9 cellular contexts compared by ENCODE assay signal in genomic region chr9:129023036-129023907, GRCh38. TPM values are rescaled to one million over a fixed set of nuclear protein-coding genes. Genes with fewer than 3 reads are reported as not detected.
DNase-seq lines count a peak whose midpoint lies in the region; ATAC-seq and TF ChIP-seq lines count a peak whose summit lies in the region.
"Had no signal": no experiment of that assay in that cellular context is flagged by ENCODE, and none has a peak within 500 bp of the region (broad histone marks: within the 10 kb centered on the region; RNA-seq: fewer than 3 reads in every experiment).

No MANE protein-coding gene starts in this region.

- H3K4me3 ChIP-seq in adrenal gland (no peak overlapping the region), iPS-20b (ENCODE audit: low read length) (no peak overlapping the region), vagina (no peak overlapping the region)

- no peaks in the 10 kb centered on the region for H3K9me3 Mint-ChIP-seq in activated T-cell treated with anti-CD3 and anti-CD28 coated beads, Interleukin-2, amount 50 U/mL, for 24 hours
- no peaks in the 10 kb centered on the region for H3K9me3 Mint-ChIP-seq in activated T-cell treated with anti-CD3 and anti-CD28 coated beads, Interleukin-2, amount 50 U/mL, for 72 hours
- H3K9me3 Mint-ChIP-seq: central memory CD8-positive, alpha-beta T cell had no signal

- H3K27ac Mint-ChIP-seq in activated T-cell treated with anti-CD3 and anti-CD28 coated beads, Interleukin-2, amount 50 U/mL, for 24 hours = peak overlapping the region; percentile 68
- no peak overlapping the region for H3K27ac Mint-ChIP-seq in activated T-cell treated with anti-CD3 and anti-CD28 coated beads, Interleukin-2, amount 50 U/mL, for 72 hours

- H3K4me3 Mint-ChIP-seq in activated T-cell treated with anti-CD3 and anti-CD28 coated beads, Interleukin-2, amount 50 U/mL, for 24 hours = no peak overlapping the region
- no peak overlapping the region for H3K4me3 Mint-ChIP-seq in activated T-cell treated with anti-CD3 and anti-CD28 coated beads, Interleukin-2, amount 50 U/mL, for 72 hours
- H3K4me3 Mint-ChIP-seq: central memory CD8-positive, alpha-beta T cell had no signal

- H3K36me3 Mint-ChIP-seq in activated T-cell treated with anti-CD3 and anti-CD28 coated beads, Interleukin-2, amount 50 U/mL, for 24 hours (ENCODE audit: low read depth) = peaks cover 28% of the 10 kb centered on the region
- peaks cover 0 to 1% of the 10 kb centered on the region in 2 donors for H3K36me3 Mint-ChIP-seq in activated T-cell treated with anti-CD3 and anti-CD28 coated beads, Interleukin-2, amount 50 U/mL, for 72 hours (ENCODE audit: insufficient read depth in 2 of 2)

- peak overlapping the region in 3 of 5 donors; percentile 62 to 78 (median 72) for H3K27ac ChIP-seq in adrenal gland
- H3K27ac ChIP-seq in iPS-20b (ENCODE audit: low read length) = no peak overlapping the region
- peak overlapping the region; percentile 70 for H3K27ac ChIP-seq in vagina

- H3K36me3 ChIP-seq in adrenal gland (replicated peaks in 1 of 2) = peaks cover 0 to 4% of the 10 kb centered on the region in 2 donors
- H3K36me3 ChIP-seq in iPS-20b (ENCODE audit: insufficient read depth, low read depth, low read length) = peaks cover 6% of the 10 kb centered on the region; the same call in 1 of the 2 replicates
- peaks cover 0 to 4% of the 10 kb centered on the region in 2 donors for H3K36me3 ChIP-seq in vagina

- peak in 1 of 2 donors; percentile 47 for TF ChIP-seq POLR2A in adrenal gland (IDR thresholded peaks at IDR 0.05)
- no peak for TF ChIP-seq POLR2A in vagina (IDR thresholded peaks at IDR 0.05)

- H3K27me3 ChIP-seq in adrenal gland (no peaks in the 10 kb centered on the region), iPS-20b (ENCODE audit: insufficient read depth, low read length) (no peaks in the 10 kb centered on the region), vagina (no peaks in the 10 kb centered on the region)

- 0 out of 2 replicates have a peak overlapping the region, but pooled peaks have one; percentile 32 for H3K9ac ChIP-seq in iPS-20b (ENCODE audit: low read depth, low read length)

- H3K9me3 ChIP-seq in adrenal gland (replicated peaks in 1 of 3) (no peaks in the 10 kb centered on the region), iPS-20b (ENCODE audit: insufficient read depth, low read depth, low read length) (no peaks in the 10 kb centered on the region), vagina (no peaks in the 10 kb centered on the region)

- H3K4me1 Mint-ChIP-seq in activated T-cell treated with anti-CD3 and anti-CD28 coated beads, Interleukin-2, amount 50 U/mL, for 24 hours (ENCODE audit: low read depth) = peaks cover 32% of the 10 kb centered on the region
- peaks cover 23% of the 10 kb centered on the region for H3K4me1 Mint-ChIP-seq in activated T-cell treated with anti-CD3 and anti-CD28 coated beads, Interleukin-2, amount 50 U/mL, for 72 hours (ENCODE audit: low read depth)

- intact Hi-C loops in adrenal gland (cut with DNase I) (no loop called here), vagina (cut with DNase I) (no loop called here)

- DNase-seq in activated T-cell treated with anti-CD3 and anti-CD28 coated beads, Interleukin-2, amount 50 U/mL, for 24 hours = no peak
- DNase-seq in activated T-cell treated with anti-CD3 and anti-CD28 coated beads, Interleukin-2, amount 50 U/mL, for 72 hours = no peak
- DNase-seq in adrenal gland (peak; percentile 82 to 93 (median 89)), vagina (ENCODE audit: extremely low spot score in 2 of 2) (peak in 1 of 2 donors; percentile 86), GF-D8 (lab: John Stamatoyannopoulos, UW) (no peak), GOT3 (lab: John Stamatoyannopoulos, UW) (no peak)
- no peak for DNase-seq in stimulated activated CD4-positive, alpha-beta T cell treated with anti-CD3 and anti-CD28 coated beads, Interleukin-2, amount 100 ng/mL, for 24 hours

- TF ChIP-seq CTCF in adrenal gland (IDR thresholded peaks at IDR 0.05) (no peak), vagina (IDR thresholded peaks at IDR 0.05) (no peak)

- peaks cover 24 to 38% of the 10 kb centered on the region in 2 donors for H3K4me1 ChIP-seq in adrenal gland (replicated peaks in 1 of 2)
- no peaks in the 10 kb centered on the region; the same call in 1 of the 2 replicates for H3K4me1 ChIP-seq in iPS-20b (ENCODE audit: insufficient read depth, low read length)
- H3K4me1 ChIP-seq in vagina = peaks cover 48% of the 10 kb centered on the region

- WGBS in adrenal gland, 4 donors = 62 to 68% (median 63%) methylated on average over 12 to 16 of the region's 16 CpGs

- ATAC-seq in activated T-cell treated with anti-CD3 and anti-CD28 coated beads, Interleukin-2, amount 50 U/mL, for 72 hours (replicated peaks in 1 of 2) = no peak

- no peaks in the 10 kb centered on the region for H3K27me3 Mint-ChIP-seq in activated T-cell treated with anti-CD3 and anti-CD28 coated beads, Interleukin-2, amount 50 U/mL, for 24 hours
- H3K27me3 Mint-ChIP-seq in activated T-cell treated with anti-CD3 and anti-CD28 coated beads, Interleukin-2, amount 50 U/mL, for 72 hours (ENCODE audit: low read depth) = no peaks in the 10 kb centered on the region
- H3K27me3 Mint-ChIP-seq: central memory CD8-positive, alpha-beta T cell had no signal

RNA-seq across cellular contexts. Expression of gene SH3GLB2, which starts 4.9 kb away (rescaled TPM):
- 10 to 100 TPM; 41.3 to 41.8 TPM for total RNA-seq in activated T-cell treated with anti-CD3 and anti-CD28 coated beads, Interleukin-2, amount 50 U/mL, for 72 hours
- total RNA-seq in adrenal gland (100 to 1,000 TPM in 4 of 8 donors, 10 to 100 TPM in 4; 50.3 to 153 (median 112) TPM), vagina (86.2 TPM)
- 100 to 1,000 TPM in 2 of 3 donors, 10 to 100 TPM in 1; 26.1 to 301 (median 214) TPM for polyA plus RNA-seq in adrenal gland

RNA-seq across cellular contexts. Expression of gene MIGA2, which starts 13.2 kb away (rescaled TPM):
- 10 to 100 TPM; 38.5 to 41.5 TPM for total RNA-seq in activated T-cell treated with anti-CD3 and anti-CD28 coated beads, Interleukin-2, amount 50 U/mL, for 72 hours
- total RNA-seq in adrenal gland (10 to 100 TPM; 39.8 to 74.6 (median 46.8) TPM), vagina (35.1 TPM)
- polyA plus RNA-seq in adrenal gland = 10 to 100 TPM in 2 of 3 donors, 1 to 10 TPM in 1; 8.9 to 58.8 (median 43.9) TPM

RNA-seq across cellular contexts. Expression of gene DOLPP1, which starts 57.6 kb away (rescaled TPM):
- 10 to 100 TPM; 17.1 to 22.3 TPM for total RNA-seq in activated T-cell treated with anti-CD3 and anti-CD28 coated beads, Interleukin-2, amount 50 U/mL, for 72 hours
- 10 to 100 TPM in 7 of 8 donors, 1 to 10 TPM in 1; 9.5 to 31.8 (median 19.2) TPM for total RNA-seq in adrenal gland
- polyA plus RNA-seq in adrenal gland = 10 to 100 TPM in 1 of 3 donors, 1 to 10 TPM in 2; 4.4 to 29.9 (median 7.3) TPM
- total RNA-seq in vagina = 3.2 TPM

Comparison
In these comparisons a context has a peak if more than half of its experiments do, and no peak if none do; other contexts are left out.
1. DNase-seq: peak in adrenal gland (7 of 7); none in activated T-cell treated with anti-CD3 and anti-CD28 coated beads, Interleukin-2, amount 50 U/mL, for 24 hours (single experiment), activated T-cell treated with anti-CD3 and anti-CD28 coated beads, Interleukin-2, amount 50 U/mL, for 72 hours (0 of 2), GF-D8 (single experiment), GOT3 (single experiment) and stimulated activated CD4-positive, alpha-beta T cell treated with anti-CD3 and anti-CD28 coated beads, Interleukin-2, amount 100 ng/mL, for 24 hours (0 of 2).